ENCODE assay signal across 1 cellular context in genomic region chr10:1048732-1049424, GRCh38.
A peak's percentile ranks its signal among the peaks of the same experiment; 100 is the strongest.
TF ChIP-seq lines count a peak whose summit lies in the region.

Gene IDI1 (minus strand): TSS chr10:1049119. CDS start chr10:1049003, 116 bp downstream.

TF ChIP-seq in K562, 482 proteins besides CTCF, POLR2A, EP300 and RAD21 (continued from another document and continues in another):
- TF ChIP-seq FOXA3 (CRISPR knock-in tag; conservative IDR thresholded peaks at IDR 0.05 in 1 of 2, IDR thresholded peaks at IDR 0.05 in 1 of 2) = no peak
- TF ChIP-seq GTF2A2 (tag; IDR thresholded peaks at IDR 0.05) = no peak
- TF ChIP-seq HES1 (IDR thresholded peaks at IDR 0.05; ENCODE audit: low read depth) = no peak
- TF ChIP-seq E2F5 (CRISPR knock-in tag; IDR thresholded peaks at IDR 0.05) = no peak
- TF ChIP-seq TBL1XR1 (IDR thresholded peaks at IDR 0.05; ENCODE audit: low read length in 2 of 2) = no peak; a peak in 1 of 4 replicates
- TF ChIP-seq HDAC6 (IDR thresholded peaks at IDR 0.05; ENCODE audit: low read depth, low read length) = no peak
- TF ChIP-seq HDGF (IDR thresholded peaks at IDR 0.05) = no peak
- 0 out of 2 replicates have a peak, but pooled peaks have one; percentile 29 for TF ChIP-seq REST (CRISPR knock-in tag; IDR thresholded peaks at IDR 0.05; ENCODE audit: low read depth)
- no peak for TF ChIP-seq RFX1 (IDR thresholded peaks at IDR 0.05)
- no peak for TF ChIP-seq CUX1 (CRISPR knock-in tag; IDR thresholded peaks at IDR 0.05)
- no peak for TF ChIP-seq ZNF140 (CRISPR knock-in tag; IDR thresholded peaks at IDR 0.05)
- no peak for TF ChIP-seq TFE3 (CRISPR knock-in tag; IDR thresholded peaks at IDR 0.05)
- no peak for TF ChIP-seq MECOM (CRISPR knock-in tag; IDR thresholded peaks at IDR 0.05)
- no peak for TF ChIP-seq ZNF165 (CRISPR knock-in tag; IDR thresholded peaks at IDR 0.05; ENCODE audit: borderline replicate concordance)
- TF ChIP-seq ZFP36 (IDR thresholded peaks at IDR 0.05; ENCODE audit: low read depth, low read length, partially characterized antibody) = no peak
- TF ChIP-seq KLF13 (tag; IDR thresholded peaks at IDR 0.05; ENCODE audit: borderline replicate concordance, low read depth) = peak; percentile 19; the same call in 1 of the 2 replicates
- TF ChIP-seq ZNF766 (CRISPR knock-in tag; conservative IDR thresholded peaks at IDR 0.05) = no peak
- TF ChIP-seq BCLAF1 (IDR thresholded peaks at IDR 0.05; ENCODE audit: borderline replicate concordance in 1 of 2, control insufficient read depth in 1 of 2, low read depth in 2 of 2, low read length in 1 of 2) = no peak
- peak; percentile 14; the same call in 1 of the 2 replicates for TF ChIP-seq TEAD4 (IDR thresholded peaks at IDR 0.05; ENCODE audit: low read length)
- no peak for TF ChIP-seq TEAD4 (CRISPR knock-in tag; IDR thresholded peaks at IDR 0.05; ENCODE audit: borderline replicate concordance)
- TF ChIP-seq POLR3G (IDR thresholded peaks at IDR 0.05; ENCODE audit: extremely low read depth, insufficient read length, insufficient replicate concordance) = no peak
- 0 out of 2 replicates have a peak, but pooled peaks have one; percentile 17 for TF ChIP-seq ZNF57 (CRISPR knock-in tag; IDR thresholded peaks at IDR 0.05)
- peak; percentile 57; the same call in 1 of the 2 replicates for TF ChIP-seq POLR2AphosphoS5 (IDR thresholded peaks at IDR 0.05; ENCODE audit: control insufficient read depth, insufficient read depth, low read depth, low read length)
- TF ChIP-seq STAT5A (IDR thresholded peaks at IDR 0.05; ENCODE audit: borderline replicate concordance, low read length) = no peak
- peak; percentile 92 for TF ChIP-seq CREB1 (IDR thresholded peaks at IDR 0.05)
- TF ChIP-seq CREB1 (CRISPR knock-in tag; IDR thresholded peaks at IDR 0.05) = peak; percentile 90
- no peak for TF ChIP-seq ZNF324 (CRISPR knock-in tag; IDR thresholded peaks at IDR 0.05)
- 0 out of 2 replicates have a peak, but pooled peaks have one; percentile 9 for TF ChIP-seq ZNF436 (CRISPR knock-in tag; IDR thresholded peaks at IDR 0.05)
- TF ChIP-seq CHD1 (IDR thresholded peaks at IDR 0.05; ENCODE audit: low read length) = no peak
- no peak for TF ChIP-seq MXD1 (CRISPR knock-in tag; IDR thresholded peaks at IDR 0.05; ENCODE audit: borderline replicate concordance, poor library complexity, severe bottlenecking)
- no peak for TF ChIP-seq LEF1 (IDR thresholded peaks at IDR 0.05)
- no peak for TF ChIP-seq DMBX1 (CRISPR knock-in tag; IDR thresholded peaks at IDR 0.05; ENCODE audit: borderline replicate concordance)
- TF ChIP-seq TCF7L2 (IDR thresholded peaks at IDR 0.05; ENCODE audit: low read depth, low read length) = no peak
- TF ChIP-seq TCF15 (CRISPR knock-in tag; IDR thresholded peaks at IDR 0.05) = no peak
- no peak for TF ChIP-seq PHB2 (IDR thresholded peaks at IDR 0.05; ENCODE audit: low read depth)
- TF ChIP-seq ZNF583 (CRISPR knock-in tag; IDR thresholded peaks at IDR 0.05) = no peak
- no peak for TF ChIP-seq XRCC3 (IDR thresholded peaks at IDR 0.05)
- TF ChIP-seq EHMT2 (IDR thresholded peaks at IDR 0.05) = no peak
- TF ChIP-seq MIER1 (IDR thresholded peaks at IDR 0.05; ENCODE audit: low read depth) = no peak
- TF ChIP-seq NR1H2 (CRISPR knock-in tag; IDR thresholded peaks at IDR 0.05) = no peak
- no peak for TF ChIP-seq DACH1 (IDR thresholded peaks at IDR 0.05; ENCODE audit: partially characterized antibody)
- TF ChIP-seq NFE2 (IDR thresholded peaks at IDR 0.05; ENCODE audit: low read depth) = 0 out of 2 replicates have a peak, but pooled peaks have one; percentile 1
- TF ChIP-seq ZNF41 (CRISPR knock-in tag; conservative IDR thresholded peaks at IDR 0.05) = no peak
- TF ChIP-seq SMARCC2 (IDR thresholded peaks at IDR 0.05; ENCODE audit: low read depth) = no peak
- TF ChIP-seq BACH1 (tag; IDR thresholded peaks at IDR 0.05) = no peak
- no peak for TF ChIP-seq ZNF79 (CRISPR knock-in tag; IDR thresholded peaks at IDR 0.05; ENCODE audit: low read depth)
- no peak for TF ChIP-seq MITF (IDR thresholded peaks at IDR 0.05)
- TF ChIP-seq CREB5 (CRISPR knock-in tag; IDR thresholded peaks at IDR 0.05) = no peak
- TF ChIP-seq KDM5B (IDR thresholded peaks at IDR 0.05; ENCODE audit: insufficient replicate concordance, low read depth, low read length) = peak; percentile 92
